Comparison of ENCODE assay signal across 2 cellular contexts in genomic region chr19:34678085-34678412, GRCh38.
TF ChIP-seq lines count a peak whose summit lies in the region.

No MANE protein-coding gene starts in this region.

TF ChIP-seq in liver, 16 proteins besides CTCF, POLR2A, EP300 and RAD21:
- TF ChIP-seq JUND (IDR thresholded peaks at IDR 0.05) (no peak), HNF4G (IDR thresholded peaks at IDR 0.05) (no peak), YY1 (IDR thresholded peaks at IDR 0.05) (no peak), REST (IDR thresholded peaks at IDR 0.05) (no peak), SP1 (IDR thresholded peaks at IDR 0.05) (no peak), GABPA (IDR thresholded peaks at IDR 0.05 in 1 of 2, conservative IDR thresholded peaks at IDR 0.05 in 1 of 2) (no peak), MAX (IDR thresholded peaks at IDR 0.05) (no peak), EGR1 (IDR thresholded peaks at IDR 0.05; ENCODE audit: low read depth in 2 of 2) (no peak), NR2F2 (IDR thresholded peaks at IDR 0.05) (no peak), TAF1 (conservative IDR thresholded peaks at IDR 0.05) (no peak), ZBTB33 (IDR thresholded peaks at IDR 0.05) (no peak), HNF4A (conservative IDR thresholded peaks at IDR 0.05) (no peak), FOXA1 (IDR thresholded peaks at IDR 0.05) (no peak), FOXA2 (IDR thresholded peaks at IDR 0.05) (no peak), ATF3 (IDR thresholded peaks at IDR 0.05) (no peak), RXRA (IDR thresholded peaks at IDR 0.05) (no peak)

TF ChIP-seq in HepG2, 621 proteins besides CTCF, POLR2A, EP300 and RAD21:
- no peak for TF ChIP-seq SPEN (CRISPR knock-in tag; IDR thresholded peaks at IDR 0.05; ENCODE audit: low read depth)
- TF ChIP-seq PREB (CRISPR knock-in tag; IDR thresholded peaks at IDR 0.05), result no peak
- TF ChIP-seq TEAD2 (CRISPR knock-in tag; IDR thresholded peaks at IDR 0.05), result no peak
- TF ChIP-seq ZXDC (CRISPR knock-in tag; IDR thresholded peaks at IDR 0.05), result no peak
